8 cellular contexts compared by ENCODE assay signal in the genomic region with DNA sequence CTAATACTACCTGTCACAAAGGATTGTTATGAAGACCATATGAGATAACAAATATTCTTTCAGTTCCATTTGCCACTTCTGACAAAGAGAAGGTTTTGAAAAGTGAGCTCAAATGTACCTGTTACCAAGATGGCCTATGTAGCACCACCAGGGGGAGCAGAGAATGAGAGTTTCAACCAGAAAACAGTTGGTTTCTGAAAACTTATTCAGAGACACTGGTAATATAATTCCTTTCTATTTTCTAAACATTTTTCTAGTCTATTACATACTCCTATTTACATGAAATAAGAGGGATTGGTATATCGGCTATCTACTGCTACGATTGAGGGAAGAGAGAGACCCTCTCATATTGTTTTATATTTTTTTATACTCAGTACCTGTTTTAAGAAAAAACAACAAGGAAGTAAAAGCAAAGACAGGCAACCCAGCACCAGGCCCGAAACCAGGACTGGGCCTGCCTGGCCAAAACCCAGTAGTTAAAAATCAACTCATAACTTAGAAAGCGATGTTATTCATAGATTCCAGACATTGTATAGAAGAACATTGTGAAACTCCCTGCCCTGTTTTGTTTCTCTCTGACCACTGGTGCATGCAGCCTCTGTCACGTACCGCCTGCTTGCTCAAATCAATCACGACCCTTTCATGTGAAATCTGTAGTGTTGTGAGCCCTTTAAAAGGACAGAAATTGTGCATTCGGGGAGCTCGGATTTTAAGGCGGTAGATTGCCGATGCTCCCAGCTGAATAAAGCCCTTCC. TPM values are rescaled to one million over a fixed set of nuclear protein-coding genes. Genes with fewer than 3 reads are reported as not detected.
DNase-seq lines count a peak whose midpoint lies in the region; ATAC-seq and TF ChIP-seq lines count a peak whose summit lies in the region.

No MANE protein-coding gene starts in this region.

- H3K9me3 ChIP-seq in hepatocyte (ENCODE audit: low read depth), result no peaks in the 10 kb centered on the region

- no peaks in the 10 kb centered on the region for H3K9me2 ChIP-seq in hepatocyte (replicated peaks; ENCODE audit: insufficient read depth)

- H2AFZ ChIP-seq in hepatocyte, result no peak overlapping the region

- H3K27ac ChIP-seq in hepatocyte, result no peak overlapping the region

- H3K27me3 ChIP-seq in hepatocyte, result no peaks in the 10 kb centered on the region

- no peaks in the 10 kb centered on the region for H3K36me3 ChIP-seq in hepatocyte (replicated peaks; ENCODE audit: insufficient read depth, low read depth)

- peak; percentile 63 for TF ChIP-seq CTCF in hepatocyte (IDR thresholded peaks at IDR 0.05; ENCODE audit: poor library complexity)

- ATAC-seq in GM21529 (IDR thresholded peaks at IDR 0.05; ENCODE audit: unreplicated experiment), result peak; percentile 77

- H4K20me1 ChIP-seq in hepatocyte (ENCODE audit: insufficient read depth, poor library complexity, severe bottlenecking), result no peaks in the 10 kb centered on the region

- no peak overlapping the region for H3K4me2 ChIP-seq in hepatocyte

- no peak overlapping the region for H3K4me3 ChIP-seq in Jurkat, Clone E6-1 (ENCODE audit: low read length)
- H3K4me3 ChIP-seq in hepatocyte, result no peak overlapping the region

- WGBS in hepatocyte (ENCODE audit: low lambda C conversion rate, missing lambda C conversion rate), result 81% methylated on average over 11 of the region's 11 CpGs

- no peaks in the 10 kb centered on the region for H3K4me1 ChIP-seq in hepatocyte (ENCODE audit: insufficient read depth)

- peak; percentile 11 for DNase-seq in SKM-1 treated with dmso at 0.1 percent for 144 hours (lab: John Stamatoyannopoulos, UW; ENCODE audit: unreplicated experiment)
- no peak for DNase-seq in SKM-1 (lab: John Stamatoyannopoulos, UW; ENCODE audit: unreplicated experiment)
- DNase-seq in Jurkat, Clone E6-1 (ENCODE audit: low read depth, low spot score), result peak; percentile 42
- peak; percentile 47 for DNase-seq in activated T-cell treated with anti-CD3 and anti-CD28 coated beads for 24 hours (ENCODE audit: low read depth)
- peak; percentile 54 for DNase-seq in hepatocyte (ENCODE audit: low spot score)
- DNase-seq in stimulated activated CD8-positive, alpha-beta memory T cell treated with anti-CD3 and anti-CD28 coated beads, Interleukin-4, amount 100 ng/mL, for 48 hours, result peak; percentile 66
- no peak for DNase-seq in NCI-H187 (lab: John Stamatoyannopoulos, UW)

- no peaks in the 10 kb centered on the region for H3K79me2 ChIP-seq in hepatocyte

RNA-seq across cellular contexts. Expression of a gene that starts 48.3 kb away (rescaled TPM):
- not detected for polyA plus RNA-seq in Jurkat, Clone E6-1 (2012; ENCODE audit: insufficient read depth, insufficient read length)
- 0.20 and 0.96 TPM in 2 replicates for total RNA-seq in hepatocyte
- polyA plus RNA-seq in hepatocyte, result 0.16 TPM in 1 of 2 replicates, not detected in the other

Comparison
In these comparisons a context has a peak if more than half of its experiments do, and no peak if none do; other contexts are left out.
1. DNase-seq: peak in SKM-1 treated with dmso at 0.1 percent for 144 hours (single experiment), Jurkat, Clone E6-1 (single experiment), activated T-cell treated with anti-CD3 and anti-CD28 coated beads for 24 hours (single experiment), hepatocyte (single experiment) and stimulated activated CD8-positive, alpha-beta memory T cell treated with anti-CD3 and anti-CD28 coated beads, Interleukin-4, amount 100 ng/mL, for 48 hours (single experiment); none in SKM-1 (single experiment) and NCI-H187 (0 of 2).